In the genomic region with DNA sequence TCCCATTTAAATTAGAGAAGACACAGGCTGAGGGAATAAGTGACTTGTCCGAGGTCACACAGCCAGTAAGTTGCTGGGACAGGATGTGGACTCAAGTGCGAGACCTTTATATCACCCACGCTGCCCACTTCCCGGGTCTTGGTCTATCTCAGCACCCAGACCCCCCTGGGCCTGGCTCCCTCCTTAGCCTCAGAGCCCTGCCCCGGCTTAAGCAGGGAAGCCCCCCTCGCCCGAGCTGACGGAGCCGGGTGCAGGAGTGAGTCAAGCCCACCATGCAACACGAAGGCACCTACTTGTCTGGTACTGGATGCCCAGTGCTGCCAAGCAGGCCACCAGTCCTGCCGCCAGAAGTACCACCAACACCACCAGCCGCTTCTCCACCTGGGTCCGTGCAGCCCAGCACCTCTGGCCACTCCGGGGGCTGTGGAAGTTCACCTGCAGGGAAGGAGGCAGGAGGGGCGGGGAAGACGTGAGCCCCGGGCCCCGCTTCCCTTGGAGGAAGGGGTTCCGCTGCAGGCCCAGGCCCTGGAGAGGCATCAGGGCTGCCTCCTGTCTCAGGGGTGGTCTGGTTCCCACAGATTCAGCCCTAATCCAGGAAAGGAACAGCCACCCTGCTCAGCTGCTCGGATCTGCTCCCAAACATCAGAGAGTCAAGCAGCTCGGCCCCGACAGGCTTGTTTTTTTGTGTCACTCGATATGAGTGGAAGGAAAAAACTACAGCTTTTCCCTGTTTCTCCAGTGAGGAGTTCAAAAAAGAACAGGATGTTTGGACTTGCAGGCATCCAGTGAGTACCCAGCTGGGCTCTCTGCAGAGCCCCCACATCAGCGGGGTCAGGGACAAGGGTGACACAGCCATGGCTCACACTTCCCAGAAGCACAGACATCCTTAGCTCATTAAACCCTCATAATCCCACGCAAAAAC, we compare ENCODE assay signal across 8 cellular contexts. TPM values are rescaled to one million over a fixed set of nuclear protein-coding genes. Genes with fewer than 3 reads are reported as not detected.
A peak's percentile ranks its signal among the peaks of the same experiment; 100 is the strongest.
DNase-seq lines count a peak whose midpoint lies in the region; ATAC-seq and TF ChIP-seq lines count a peak whose summit lies in the region.

No MANE protein-coding gene starts in this region.

- H3K27ac ChIP-seq in adrenal gland: peak overlapping the region; percentile 28 to 93 (median 83)
- peak overlapping the region; percentile 71 to 84 for H3K27ac ChIP-seq in left lung

- 59 to 65% (median 60%) methylated on average over 9 to 25 of the region's 25 CpGs for whole genome bisulfite sequencing in adrenal gland, 4 donors

- peaks cover 28 to 61% of the 10 kb centered on the region in 2 donors for H3K4me1 ChIP-seq in adrenal gland (replicated peaks in 1 of 2)
- H3K4me1 ChIP-seq in left lung: peaks cover 18 to 75% of the 10 kb centered on the region in 2 donors

- peak; percentile 21 for ATAC-seq in left lung
- no peak for ATAC-seq in stimulated activated memory B cell treated with anti-CD40 and anti-IgM and Interleukin-4, amounts not matched to agents 10 μg/mL and 1 μg/mL and 100 μg/mL, for 72 hours
- no peak for ATAC-seq in HG03280 (IDR thresholded peaks at IDR 0.05; ENCODE audit: unreplicated experiment)

- peak; percentile 28 for DNase-seq in LHCN-M2 (ENCODE audit: low read depth)
- DNase-seq in adrenal gland: peak in 4 of 7 donors; percentile 39 to 81 (median 70)
- no peak for DNase-seq in left lung
- no peak for DNase-seq in NCI-H2171 (lab: John Stamatoyannopoulos, UW)
- no peak for DNase-seq in NCI-H187 (lab: John Stamatoyannopoulos, UW)
- no peak for DNase-seq in DMS 273 (lab: John Stamatoyannopoulos, UW; ENCODE audit: unreplicated experiment)

- H3K27me3 Mint-ChIP-seq in stimulated activated memory B cell treated with anti-CD40 and anti-IgM and Interleukin-4, amounts not matched to agents 10 μg/mL and 1 μg/mL and 100 μg/mL, for 72 hours: no peaks in the 10 kb centered on the region

- peak overlapping the region; percentile 95 for H3K27ac Mint-ChIP-seq in stimulated activated memory B cell treated with anti-CD40 and anti-IgM and Interleukin-4, amounts not matched to agents 10 μg/mL and 1 μg/mL and 100 μg/mL, for 72 hours

- peaks cover 41% of the 10 kb centered on the region for H3K4me1 Mint-ChIP-seq in stimulated activated memory B cell treated with anti-CD40 and anti-IgM and Interleukin-4, amounts not matched to agents 10 μg/mL and 1 μg/mL and 100 μg/mL, for 72 hours

- H3K4me3 Mint-ChIP-seq in stimulated activated memory B cell treated with anti-CD40 and anti-IgM and Interleukin-4, amounts not matched to agents 10 μg/mL and 1 μg/mL and 100 μg/mL, for 72 hours: no peak overlapping the region

- TF ChIP-seq CTCF in adrenal gland (IDR thresholded peaks at IDR 0.05) (no peak), left lung (IDR thresholded peaks at IDR 0.05) (no peak)

- H3K4me3 ChIP-seq in adrenal gland (no peak overlapping the region), left lung (peak overlapping the region in 1 of 2 donors; percentile 19)

- intact Hi-C loops in adrenal gland (cut with DNase I) (no loop called here), left lung (cut with DNase I) (no loop called here)

- H3K36me3 ChIP-seq in adrenal gland (replicated peaks in 1 of 2) (peaks cover 0 to 6% of the 10 kb centered on the region in 2 donors), left lung (peaks cover 0 to 44% of the 10 kb centered on the region in 2 donors)

- no peaks in the 10 kb centered on the region for H3K9me3 Mint-ChIP-seq in stimulated activated memory B cell treated with anti-CD40 and anti-IgM and Interleukin-4, amounts not matched to agents 10 μg/mL and 1 μg/mL and 100 μg/mL, for 72 hours

- H3K27me3 ChIP-seq in adrenal gland (no peaks in the 10 kb centered on the region), left lung (no peaks in the 10 kb centered on the region)

- H3K9me3 ChIP-seq in adrenal gland (replicated peaks in 1 of 3): no peaks in the 10 kb centered on the region
- H3K9me3 ChIP-seq in left lung: no peaks in the 10 kb centered on the region

- peaks cover 52% of the 10 kb centered on the region for H3K36me3 Mint-ChIP-seq in stimulated activated memory B cell treated with anti-CD40 and anti-IgM and Interleukin-4, amounts not matched to agents 10 μg/mL and 1 μg/mL and 100 μg/mL, for 72 hours

- peak in 1 of 2 donors; percentile 15 for TF ChIP-seq POLR2A in adrenal gland (IDR thresholded peaks at IDR 0.05)

RNA-seq across cellular contexts. Expression of a gene that starts 11.1 kb away (rescaled TPM):
- total RNA-seq in LHCN-M2 (2014; rRNA removed) (50.5 and 61.5 TPM in 2 replicates), adrenal gland (100 to 1,000 TPM; 173 to 588 (median 259) TPM), left lung (100 to 1,000 TPM in 1 of 2 donors, 10 to 100 TPM in 1; 91.7 to 107 TPM)
- 54.0 TPM for polyA plus RNA-seq in LHCN-M2 (2012)
- 100 to 1,000 TPM; 150 to 327 (median 176) TPM for polyA plus RNA-seq in adrenal gland

Comparison
In these comparisons a context has a peak if more than half of its experiments do, and no peak if none do; other contexts are left out.
1. DNase-seq: peak in LHCN-M2 (single experiment) and adrenal gland (4 of 7); none in left lung (0 of 2), NCI-H2171 (single experiment), NCI-H187 (0 of 2) and DMS 273 (single experiment).